23 cellular contexts compared by ENCODE assay signal in the genomic region with DNA sequence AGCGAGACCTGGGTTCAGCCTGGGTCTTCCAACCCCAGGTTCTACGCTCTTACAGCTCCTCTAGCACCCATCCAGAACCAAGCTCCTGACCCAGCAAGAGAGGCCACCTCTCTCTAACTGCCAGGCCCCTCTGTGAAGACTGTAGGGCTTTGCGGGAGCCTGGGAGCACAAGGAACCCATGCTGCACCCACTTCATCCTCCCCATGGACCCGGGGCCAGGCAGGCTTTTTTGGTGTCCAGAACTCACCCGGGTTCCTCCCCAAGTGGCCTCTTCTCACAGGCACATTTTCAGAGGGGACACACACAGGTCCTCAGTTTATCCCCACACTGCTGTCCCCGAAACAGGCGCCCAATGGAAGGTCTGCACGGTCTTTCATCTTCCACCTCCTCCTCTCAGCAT.
"Had no signal": no experiment of that assay in that cellular context is flagged by ENCODE, and none has a peak within 500 bp of the region (broad histone marks: within the 10 kb centered on the region; RNA-seq: fewer than 3 reads in every experiment).

No MANE protein-coding gene starts in this region.

- H3K9me3 ChIP-seq: MG63, SK-N-SH had no signal

- H3K4me2 ChIP-seq: SK-N-SH had no signal

- H3K27me3 ChIP-seq: MG63 had no signal

- H3K36me3 ChIP-seq: MG63 had no signal

- H3K4me3 ChIP-seq: MG63 had no signal

- H3K9ac ChIP-seq: SK-N-SH had no signal

- FAIRE-seq: HepG2, RCC 7860 had no signal

- DNase-seq: IMR-90, Karpas-422, KG1, MG63, NCI-H1092, NCI-H1105 treated with DMSO at 0.1 percent for 48 hours, NCI-H1436, NCI-H187, NCI-H2029, NCI-H2081 treated with DMSO at 0.1 percent for 48 hours, NCI-H2171, NCI-H226, NCI-H446, NCI-H510A, NCI-H524 treated with DMSO at 0.1 percent for 48 hours, NCI-H69, NCI-H774, Right ventricle myocardium superior, RPMI8226, SIG-M5, SK-N-SH had no signal
